ENCODE assay signal across 8 cellular contexts in the genomic region with DNA sequence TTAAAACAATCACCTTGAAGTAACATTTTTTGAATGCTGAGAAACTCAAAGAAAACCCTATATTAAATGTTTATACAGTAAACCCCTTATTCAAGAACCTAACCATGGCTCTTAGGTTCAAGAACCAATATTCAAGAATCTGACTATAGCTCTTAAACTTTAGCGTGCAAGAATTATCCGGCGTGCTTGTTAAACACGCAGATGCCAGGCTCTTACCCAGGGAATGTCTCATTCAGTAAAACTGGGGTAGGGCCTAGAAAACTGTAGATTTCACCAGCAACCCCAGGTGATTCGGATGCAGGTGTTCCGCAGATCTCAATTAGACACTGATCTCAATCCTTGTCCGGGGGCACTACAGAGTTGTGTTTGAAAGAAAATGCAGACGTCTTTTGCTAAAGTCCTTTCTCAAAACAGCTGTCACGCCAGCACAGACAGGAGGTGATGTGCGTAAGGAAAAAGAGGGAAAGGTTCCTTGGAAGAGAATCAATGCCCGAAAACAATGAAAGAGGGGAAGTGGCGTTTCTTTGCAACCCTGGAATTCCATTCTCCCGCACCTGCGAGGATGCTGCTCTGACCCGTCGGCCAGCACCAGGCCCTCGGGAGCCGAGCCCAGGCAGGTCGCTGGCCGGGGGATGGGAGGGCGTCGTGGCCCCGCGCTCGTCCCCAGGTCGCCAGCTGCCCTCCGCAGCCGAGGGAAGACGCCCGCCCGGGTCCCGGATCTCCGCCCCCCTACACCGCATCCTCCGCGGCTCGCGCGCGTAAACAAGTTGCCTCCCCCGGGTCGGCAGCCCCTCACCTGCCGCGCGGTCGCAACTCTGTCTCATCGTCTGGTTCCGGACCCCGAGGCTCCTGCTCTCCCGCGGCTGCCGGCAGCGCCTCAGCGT. TPM values are rescaled to one million over a fixed set of nuclear protein-coding genes. Genes with fewer than 3 reads are reported as not detected.
DNase-seq lines count a peak whose midpoint lies in the region; ATAC-seq, FAIRE-seq and TF ChIP-seq lines count a peak whose summit lies in the region.

No MANE protein-coding gene starts in this region.

- POLR2A ChIA-PET in T-cell (lab: Charles Lee) (interaction anchor here in 1 of 2 donors (0.6 kb wide), 1 partner anchor 18 kb away, joined by 4 read pairs; no protein-coding TSS in a partner anchor), K562 (lab: Yijun Ruan, JAX) (interaction anchor here (0.6 to 3.0 kb wide), 6 partner anchors 9 to 87 kb away, joined by 3 to 16 read pairs (median 5); no protein-coding TSS in a partner anchor)

- in situ Hi-C loops in K562 (cut with MboI), result no loop called here

- DNase-seq in T-cell (peak; percentile 15 to 66 (median 52)), K562 (ENCODE audit: extremely low read depth in 1 of 4, low spot score in 3 of 4) (peak; percentile 38 to 55 (median 48)), small intestine (peak; percentile 26), NCI-H446 treated with DMSO at 0.1 percent for 48 hours (lab: John Stamatoyannopoulos, UW) (no peak)

- H3K4me2 ChIP-seq in K562 (ENCODE audit: insufficient read depth, low read length), result peak overlapping the region; percentile 92

- ATAC-seq in GM18505 (IDR thresholded peaks at IDR 0.05; ENCODE audit: unreplicated experiment) (peak; percentile 5), HG03066 (IDR thresholded peaks at IDR 0.05; ENCODE audit: low read depth, unreplicated experiment) (peak; percentile 2), T-cell (replicated peaks in 1 of 4) (peak; percentile 0 to 30 (median 26)), K562 (peak; percentile 2), GM18873 (IDR thresholded peaks at IDR 0.05; ENCODE audit: low FRiP score, unreplicated experiment) (no peak)

- H3K4me1 ChIP-seq in K562 (replicated peaks in 1 of 2; ENCODE audit: control insufficient read depth in 2 of 2, insufficient read depth in 2 of 2, low read length in 2 of 2) (peaks cover 16 to 22% of the 10 kb centered on the region in 2 experiments; a peak in 4 of 5 replicates), small intestine (ENCODE audit: control insufficient read depth in 2 of 2, insufficient read depth in 1 of 2, low read depth in 1 of 2, low read length in 1 of 2) (peaks cover 0 to 19% of the 10 kb centered on the region in 2 donors)

- TF ChIP-seq POLR2A in GM18505 (IDR thresholded peaks at IDR 0.05; ENCODE audit: borderline replicate concordance, extremely low read depth, insufficient read depth, insufficient read length) (no peak), K562 (conservative IDR thresholded peaks at IDR 0.05) (no peak)

- TSS peak; percentile 47 for BruUV-seq in K562 (replicated peaks; lab: Mats Ljungman, UMichigan)

- FAIRE-seq in K562 (lab: Jason Lieb, UNC), result no peak
- no peak for FAIRE-seq in small intestine (lab: Jason Lieb, UNC)

- H3K27me3 ChIP-seq in K562 (ENCODE audit: control insufficient read depth in 2 of 2, insufficient read depth in 2 of 2, low read length in 2 of 2) (no peaks in the 10 kb centered on the region), small intestine (ENCODE audit: control insufficient read depth in 2 of 2, insufficient read depth in 2 of 2, low read length in 2 of 2) (no peaks in the 10 kb centered on the region)

- H3K27ac Mint-ChIP-seq in T-cell, result peak overlapping the region; percentile 84 to 93

- H3K4me3 Mint-ChIP-seq in T-cell, result peak overlapping the region in 2 of 3 donors; percentile 93

- H3K4me1 Mint-ChIP-seq in T-cell, result peaks cover 9 to 17% (median 14%) of the 10 kb centered on the region in 3 donors

- peaks cover 60% of the 10 kb centered on the region for H3K79me2 ChIP-seq in K562 (ENCODE audit: control insufficient read depth, insufficient read depth, low read length)

- peak overlapping the region; percentile 93 for H2AFZ ChIP-seq in K562 (ENCODE audit: low read depth, low read length)

- TF ChIP-seq CTCF in K562 (IDR thresholded peaks at IDR 0.05 in 2 of 3, conservative IDR thresholded peaks at IDR 0.05 in 1 of 3; ENCODE audit: insufficient read depth in 2 of 3, low read depth in 1 of 3, low read length in 3 of 3), result no peak

- H3K27me3 Mint-ChIP-seq in T-cell, result no peaks in the 10 kb centered on the region

- no peaks in the 10 kb centered on the region for H3K9me1 ChIP-seq in K562 (ENCODE audit: control insufficient read depth, insufficient read depth, low read length)

- H3K36me3 ChIP-seq in K562 (ENCODE audit: control insufficient read depth, insufficient read depth, low read length), result no peaks in the 10 kb centered on the region
- H3K36me3 ChIP-seq in small intestine (ENCODE audit: control insufficient read depth in 2 of 2, insufficient read depth in 2 of 2, low read length in 2 of 2), result no peaks in the 10 kb centered on the region

- WGBS in K562 (ENCODE audit: insufficient coverage, low coverage, missing lambda C conversion rate), result 3% methylated on average over 29 of the region's 54 CpGs
- 1 to 2% (median 1%) methylated on average over 39 to 54 of the region's 54 CpGs for WGBS in small intestine, 3 donors

- H4K20me1 ChIP-seq in K562 (replicated peaks; ENCODE audit: control insufficient read depth, insufficient read depth, low read length), result peaks cover 18% of the 10 kb centered on the region

- no peak for TF ChIP-seq RAD21 in K562 (CRISPR knock-in tag; conservative IDR thresholded peaks at IDR 0.05 in 1 of 2, IDR thresholded peaks at IDR 0.05 in 1 of 2)

- H3K36me3 Mint-ChIP-seq in T-cell, result no peaks in the 10 kb centered on the region

- no peaks in the 10 kb centered on the region for H3K9me3 Mint-ChIP-seq in T-cell

- H3K4me3 ChIP-seq in K562, result peak overlapping the region; percentile 90
- peak overlapping the region; percentile 78 for H3K4me3 ChIP-seq in iPS-18c (ENCODE audit: insufficient read depth, low read depth, low read length)
- peak overlapping the region; percentile 85 to 96 for H3K4me3 ChIP-seq in small intestine (ENCODE audit: low read depth in 1 of 2, low read length in 2 of 2)

- H3K27ac ChIP-seq in K562 (ENCODE audit: extremely low read depth, low read depth, low read length), result peak overlapping the region; percentile 93
- peak overlapping the region; percentile 94 to 99 for H3K27ac ChIP-seq in small intestine (ENCODE audit: low read depth in 1 of 2, low read length in 1 of 2)

- no peak for TF ChIP-seq EP300 in K562 (IDR thresholded peaks at IDR 0.05; ENCODE audit: low read length)

- CTCF ChIA-PET in T-cell (lab: Charles Lee) (no interaction called here), K562 (lab: Yijun Ruan, JAX; ENCODE audit: low intra/inter-chr PET ratio) (interaction anchor here (0.7 kb wide), 1 partner anchor 44 kb away, joined by 3 read pairs; no protein-coding TSS in a partner anchor)

- H3K9me3 ChIP-seq in K562 (replicated peaks; ENCODE audit: control insufficient read depth, insufficient read depth, low read depth, low read length) (no peaks in the 10 kb centered on the region), iPS-18c (ENCODE audit: control insufficient read depth, insufficient read depth, low read length) (no peaks in the 10 kb centered on the region), small intestine (ENCODE audit: control insufficient read depth, low read depth) (no peaks in the 10 kb centered on the region)

- peak overlapping the region; percentile 88 to 97 for H3K9ac ChIP-seq in K562 (ENCODE audit: insufficient read depth in 1 of 2, low read depth in 2 of 2, low read length in 2 of 2)

- intact Hi-C loops in K562 (cut with micrococcal nuclease), result loop anchor here (5.0 kb wide), 2 partner anchors 34 to 41 kb away; no protein-coding TSS in a partner anchor

TF ChIP-seq in K562, 482 proteins besides CTCF, POLR2A, EP300 and RAD21 (continues in another document):
- TF ChIP-seq ZNF699 (CRISPR knock-in tag; IDR thresholded peaks at IDR 0.05; ENCODE audit: insufficient replicate concordance) (no peak), HMG20A (CRISPR knock-in tag; conservative IDR thresholded peaks at IDR 0.05) (no peak), SPI1 (IDR thresholded peaks at IDR 0.05; ENCODE audit: borderline replicate concordance, low read depth, low read length) (peak; percentile 61; the same call in 1 of the 2 replicates), FIP1L1 (IDR thresholded peaks at IDR 0.05; ENCODE audit: low read depth, low read length, poor library complexity, severe bottlenecking) (peak; percentile 26)
- TF ChIP-seq, protein P1, sequence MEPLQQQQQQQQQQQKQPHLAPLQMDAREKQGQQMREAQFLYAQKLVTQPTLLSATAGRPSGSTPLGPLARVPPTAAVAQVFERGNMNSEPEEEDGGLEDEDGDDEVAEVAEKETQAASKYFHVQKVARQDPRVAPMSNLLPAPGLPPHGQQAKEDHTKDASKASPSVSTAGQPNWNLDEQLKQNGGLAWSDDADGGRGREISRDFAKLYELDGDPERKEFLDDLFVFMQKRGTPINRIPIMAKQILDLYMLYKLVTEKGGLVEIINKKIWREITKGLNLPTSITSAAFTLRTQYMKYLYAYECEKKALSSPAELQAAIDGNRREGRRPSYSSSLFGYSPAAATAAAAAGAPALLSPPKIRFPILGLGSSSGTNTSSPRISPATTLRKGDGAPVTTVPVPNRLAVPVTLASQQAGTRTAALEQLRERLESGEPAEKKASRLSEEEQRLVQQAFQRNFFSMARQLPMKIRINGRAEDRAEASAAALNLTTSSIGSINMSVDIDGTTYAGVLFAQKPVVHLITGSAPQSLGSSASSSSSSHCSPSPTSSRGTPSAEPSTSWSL (CRISPR knock-in tag; IDR thresholded peaks at IDR 0.05; ENCODE audit: borderline replicate concordance), result no peak

RNA-seq across cellular contexts. Expression of a gene that starts 0.9 kb away (rescaled TPM):
- total RNA-seq in T-cell (10 to 100 TPM; 20.3 to 33.8 (median 25.6) TPM), K562 (2014; rRNA removed) (7.1 and 9.3 TPM in 2 replicates), K562 (2014; rRNA removed; fragmentation: Illumina TruSeq; extraction: Trizol) (11.6 and 14.7 TPM in 2 replicates), K562 (2015; rRNA removed; fragmentation: Illumina TruSeq; extraction: Trizol) (10.3 and 13.1 TPM in 2 replicates), K562 (2021) (5.9 and 7.4 TPM in 2 replicates)
- total RNA-seq in K562 (2011; cell fraction: chromatin; rRNA removed; ENCODE audit: low replicate concordance), result 11.0 and 50.4 TPM in 2 replicates
- 13.0 and 13.6 TPM in 2 replicates for total RNA-seq in K562 (2011; cell fraction: nucleolus; rRNA removed)
- 19.3 and 21.9 TPM in 2 replicates for total RNA-seq in K562 (2011; cell fraction: nucleoplasm; rRNA removed)
- polyA plus RNA-seq in K562 (2011; rRNA removed) (6.3 and 7.5 TPM in 2 replicates), K562 (2014; fragmentation: Illumina TruSeq; extraction: Trizol) (7.3 and 9.8 TPM in 2 replicates), K562 (2014; fragmentation: Nextera tagmentation; extraction: Ambion mirVana) (1 to 10 TPM; 1.7 to 2.2 TPM), K562 (2014; rRNA removed) (3.2 and 7.7 TPM in 2 replicates), small intestine (1 to 10 TPM; 2.7 to 7.6 (median 3.2) TPM)
- 1.5 and 3.2 TPM in 2 replicates for polyA plus RNA-seq in K562 (2011; cell fraction: cytosol; rRNA removed)
- 6.9 and 8.7 TPM in 2 replicates for polyA plus RNA-seq in K562 (2011; cell fraction: nucleus; rRNA removed)
- 6.0 and 9.5 TPM in 2 replicates for polyA plus RNA-seq in K562 (2012)
- polyA minus RNA-seq in K562 (2011; rRNA and poly(A)+ RNA removed), result 23.6 and 24.8 TPM in 2 replicates
- polyA minus RNA-seq in K562 (2011; cell fraction: cytosol; rRNA and poly(A)+ RNA removed), result 5.6 and 7.8 TPM in 2 replicates
- 7.0 and 11.0 TPM in 2 replicates for polyA minus RNA-seq in K562 (2011; cell fraction: nucleus; rRNA and poly(A)+ RNA removed)
